Comparison of ENCODE assay signal across 8 cellular contexts in the genomic region with DNA sequence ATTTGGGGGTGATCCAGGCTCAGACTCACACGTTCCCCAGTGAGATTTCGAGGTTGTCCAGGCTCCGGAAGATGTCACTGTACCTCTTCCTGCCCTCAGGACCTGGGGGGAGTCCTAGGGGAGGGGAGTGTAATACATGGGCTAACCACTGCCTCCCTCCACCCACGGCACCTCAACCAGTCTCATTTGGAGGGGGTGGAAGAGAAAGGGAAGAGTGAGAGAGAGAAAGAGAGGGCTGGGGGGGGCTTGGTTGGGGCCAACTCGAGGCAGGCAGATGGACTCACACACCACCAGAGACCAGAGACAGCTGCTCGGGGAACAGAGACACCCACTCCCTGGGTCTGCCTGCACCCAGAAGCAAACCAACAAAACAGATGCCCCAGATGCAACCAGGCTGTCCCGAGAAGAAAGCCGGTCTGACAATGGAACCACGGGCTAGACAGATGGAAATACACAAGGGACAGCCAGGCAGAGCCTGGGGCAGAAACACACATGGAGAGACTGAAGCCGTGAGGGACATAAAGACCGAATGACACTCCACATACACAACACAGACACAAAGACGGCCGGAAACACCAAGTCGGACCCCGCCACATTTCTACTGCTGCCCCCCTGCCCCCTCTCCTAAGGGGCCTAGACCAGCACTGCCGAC. TPM values are rescaled to one million over a fixed set of nuclear protein-coding genes. Genes with fewer than 3 reads are reported as not detected.
A peak's percentile ranks its signal among the peaks of the same experiment; 100 is the strongest.
DNase-seq lines count a peak whose midpoint lies in the region; ATAC-seq, FAIRE-seq and TF ChIP-seq lines count a peak whose summit lies in the region.

No MANE protein-coding gene starts in this region.

- peak; percentile 73 for DNase-seq in NCI-H2171 treated with DMSO at 0.1 percent for 48 hours (lab: John Stamatoyannopoulos, UW)
- DNase-seq in activated naive CD4-positive, alpha-beta T cell treated with anti-CD3 and anti-CD28 coated beads, Interleukin-2, amount 50 U/mL, for 72 hours (ENCODE audit: low spot score in 2 of 2) = peak in 1 of 2 donors; percentile 31
- no peak for DNase-seq in keratinocyte (ENCODE audit: low read depth, low spot score)
- DNase-seq in stimulated activated CD4-positive, alpha-beta T cell treated with anti-CD3 and anti-CD28 coated beads, Interleukin-4, amount 100 ng/mL, for 4 hours = peak; percentile 35 to 60
- DNase-seq in kidney tubule cell (ENCODE audit: low spot score) = no peak

- no peaks in the 10 kb centered on the region for H3K27me3 ChIP-seq in BLaER1 treated with 17β-estradiol and CSF1 and Interleukin-3, amounts not matched to agents 10 nM and 100 nM
- H3K27me3 ChIP-seq in keratinocyte (ENCODE audit: control insufficient read depth, extremely low read depth, insufficient read depth, low read length) = no peaks in the 10 kb centered on the region

- peaks cover 71 to 84% (median 77%) of the 10 kb centered on the region in 11 experiments for H3K36me3 ChIP-seq in BLaER1 treated with 17β-estradiol and CSF1 and Interleukin-3, amounts not matched to agents 10 nM and 100 nM
- H3K36me3 ChIP-seq in keratinocyte (ENCODE audit: control insufficient read depth in 2 of 2, extremely low read depth in 1 of 2, insufficient read depth in 2 of 2, low read length in 2 of 2) = peaks cover 6 to 26% of the 10 kb centered on the region in 2 experiments

- no peaks in the 10 kb centered on the region for H3K9me3 Mint-ChIP-seq in activated naive CD4-positive, alpha-beta T cell treated with anti-CD3 and anti-CD28 coated beads, Interleukin-2, amount 50 U/mL, for 72 hours

- H3K36me3 Mint-ChIP-seq in activated naive CD4-positive, alpha-beta T cell treated with anti-CD3 and anti-CD28 coated beads, Interleukin-2, amount 50 U/mL, for 72 hours = peaks cover 15 to 20% of the 10 kb centered on the region in 2 donors

- H3K4me3 ChIP-seq in BLaER1 treated with 17β-estradiol and CSF1 and Interleukin-3, amounts not matched to agents 10 nM and 100 nM = peak overlapping the region; percentile 76 to 97 (median 92)
- H3K4me3 ChIP-seq in keratinocyte (ENCODE audit: control insufficient read depth in 2 of 3, extremely low read depth in 1 of 3, insufficient read depth in 2 of 3, low read depth in 1 of 3, low read length in 3 of 3) = peak overlapping the region; percentile 77 to 96 (median 82)

- H4K20me1 ChIP-seq in BLaER1 treated with 17β-estradiol and CSF1 and Interleukin-3, amounts not matched to agents 10 nM and 100 nM = peaks cover 0 to 78% (median 19%) of the 10 kb centered on the region in 11 experiments; a peak in 14 of 22 replicates
- no peaks in the 10 kb centered on the region for H4K20me1 ChIP-seq in keratinocyte (ENCODE audit: control insufficient read depth, extremely low read depth, insufficient read depth, low read length)

- H3K9me1 ChIP-seq in keratinocyte (ENCODE audit: control insufficient read depth, extremely low read depth, insufficient read depth, low read length) = no peaks in the 10 kb centered on the region

- peak; percentile 57 for FAIRE-seq in keratinocyte (lab: Jason Lieb, UNC)

- H3K9ac ChIP-seq in BLaER1 treated with 17β-estradiol and CSF1 and Interleukin-3, amounts not matched to agents 10 nM and 100 nM = peak overlapping the region; percentile 92 to 99 (median 96)
- H3K9ac ChIP-seq in keratinocyte (ENCODE audit: control insufficient read depth, extremely low read depth, insufficient read depth, low read length) = peak overlapping the region; percentile 73

- ATAC-seq in GM19467 (IDR thresholded peaks at IDR 0.05; ENCODE audit: unreplicated experiment) = peak; percentile 24
- ATAC-seq in activated naive CD4-positive, alpha-beta T cell treated with anti-CD3 and anti-CD28 coated beads, Interleukin-2, amount 50 U/mL, for 72 hours = peak; percentile 34 to 76
- no peak for ATAC-seq in HG03442 (IDR thresholded peaks at IDR 0.05; ENCODE audit: unreplicated experiment)

- peak overlapping the region; percentile 91 to 97 for H3K27ac Mint-ChIP-seq in activated naive CD4-positive, alpha-beta T cell treated with anti-CD3 and anti-CD28 coated beads, Interleukin-2, amount 50 U/mL, for 72 hours

- no peaks in the 10 kb centered on the region for H3K9me3 ChIP-seq in BLaER1 treated with 17β-estradiol and CSF1 and Interleukin-3, amounts not matched to agents 10 nM and 100 nM (replicated peaks in 1 of 11)
- no peaks in the 10 kb centered on the region for H3K9me3 ChIP-seq in keratinocyte (ENCODE audit: control insufficient read depth, low read depth, low read length)

- peaks cover 13 to 34% (median 25%) of the 10 kb centered on the region in 10 experiments for H3K4me1 ChIP-seq in BLaER1 treated with 17β-estradiol and CSF1 and Interleukin-3, amounts not matched to agents 10 nM and 100 nM
- peaks cover 8% of the 10 kb centered on the region for H3K4me1 ChIP-seq in keratinocyte (ENCODE audit: control insufficient read depth, extremely low read depth, insufficient read depth, low read length)

- no peak for TF ChIP-seq CTCF in keratinocyte (optimal IDR thresholded peaks at IDR 0.05 in 1 of 3, IDR thresholded peaks at IDR 0.05 in 1 of 3, conservative IDR thresholded peaks at IDR 0.05 in 1 of 3; ENCODE audit: extremely low read depth in 1 of 3, insufficient read depth in 2 of 3, low read length in 3 of 3)

- H2AFZ ChIP-seq in keratinocyte (ENCODE audit: control insufficient read depth, low read length) = peak overlapping the region; percentile 37

- peak overlapping the region; percentile 94 to 99 (median 97) for H3K27ac ChIP-seq in BLaER1 treated with 17β-estradiol and CSF1 and Interleukin-3, amounts not matched to agents 10 nM and 100 nM
- H3K27ac ChIP-seq in keratinocyte (ENCODE audit: control insufficient read depth, insufficient read depth, low read length) = peak overlapping the region; percentile 17

- peak overlapping the region; percentile 89 to 98 (median 95) for H3K4me2 ChIP-seq in BLaER1 treated with 17β-estradiol and CSF1 and Interleukin-3, amounts not matched to agents 10 nM and 100 nM
- H3K4me2 ChIP-seq in keratinocyte (ENCODE audit: control insufficient read depth, extremely low read depth, insufficient read depth, low read depth, low read length) = peak overlapping the region; percentile 95

- dilution Hi-C loops in keratinocyte (cut with MboI; ENCODE audit: extremely low pct_ligation_motif_present, low sequenced_read_pairs) = no loop called here

- peaks cover 3% of the 10 kb centered on the region for H3K79me2 ChIP-seq in keratinocyte (ENCODE audit: control insufficient read depth, insufficient read depth, low read length)

RNA-seq across cellular contexts. Expression of a gene that starts 0.8 kb away (rescaled TPM):
- 100 to 1,000 TPM in 1 of 2 donors, 10 to 100 TPM in 1; 69.7 to 106 TPM for total RNA-seq in activated naive CD4-positive, alpha-beta T cell treated with anti-CD3 and anti-CD28 coated beads, Interleukin-2, amount 50 U/mL, for 72 hours
- polyA plus RNA-seq in keratinocyte = 5.0 to 7.1 TPM (median 5.5 TPM) in 3 replicates
- polyA plus RNA-seq in keratinocyte (2011; ENCODE audit: low read depth) = 7.0 TPM
- polyA plus RNA-seq in keratinocyte (2011; cell fraction: cytosol; rRNA removed) = 3.6 and 8.9 TPM in 2 replicates
- polyA plus RNA-seq in keratinocyte (2011; cell fraction: nucleus; rRNA removed) = 16.0 and 20.7 TPM in 2 replicates
- polyA plus RNA-seq in keratinocyte (2012; ENCODE audit: low replicate concordance) = 5.8 and 12.3 TPM in 2 replicates
- 5.9 to 19.0 TPM (median 8.1 TPM) in 3 replicates for polyA minus RNA-seq in keratinocyte
- 8.4 TPM for polyA minus RNA-seq in keratinocyte (2011; cell fraction: cytosol; rRNA and poly(A)+ RNA removed)
- polyA minus RNA-seq in keratinocyte (2011; cell fraction: nucleus; rRNA and poly(A)+ RNA removed) = 9.7 and 11.9 TPM in 2 replicates

RNA-seq across cellular contexts. Expression of a gene that starts 14.6 kb away (rescaled TPM):
- 100 to 1,000 TPM in 1 of 2 donors, 10 to 100 TPM in 1; 35.4 to 122 TPM for total RNA-seq in activated naive CD4-positive, alpha-beta T cell treated with anti-CD3 and anti-CD28 coated beads, Interleukin-2, amount 50 U/mL, for 72 hours
- 7.3 to 12.4 TPM (median 10.4 TPM) in 3 replicates for polyA plus RNA-seq in keratinocyte
- polyA plus RNA-seq in keratinocyte (2011; ENCODE audit: low read depth) = 3.8 TPM
- polyA plus RNA-seq in keratinocyte (2011; cell fraction: cytosol; rRNA removed) = 5.1 and 8.6 TPM in 2 replicates
- 27.3 and 38.4 TPM in 2 replicates for polyA plus RNA-seq in keratinocyte (2011; cell fraction: nucleus; rRNA removed)
- 11.7 and 16.1 TPM in 2 replicates for polyA plus RNA-seq in keratinocyte (2012; ENCODE audit: low replicate concordance)
- polyA minus RNA-seq in keratinocyte = 7.6 to 17.5 TPM (median 8.4 TPM) in 3 replicates
- polyA minus RNA-seq in keratinocyte (2011; cell fraction: cytosol; rRNA and poly(A)+ RNA removed) = 5.6 TPM
- polyA minus RNA-seq in keratinocyte (2011; cell fraction: nucleus; rRNA and poly(A)+ RNA removed) = 10.0 and 12.0 TPM in 2 replicates

RNA-seq across cellular contexts. Expression of a gene that starts 20.8 kb away (rescaled TPM):
- total RNA-seq in activated naive CD4-positive, alpha-beta T cell treated with anti-CD3 and anti-CD28 coated beads, Interleukin-2, amount 50 U/mL, for 72 hours = 10 to 100 TPM; 35.6 to 83.0 TPM
- polyA plus RNA-seq in keratinocyte = 9.8 to 20.5 TPM (median 17.7 TPM) in 3 replicates
- polyA plus RNA-seq in keratinocyte (2011; ENCODE audit: low read depth) = 12.0 TPM
- 8.6 and 16.9 TPM in 2 replicates for polyA plus RNA-seq in keratinocyte (2011; cell fraction: cytosol; rRNA removed)
- 85.1 and 101 TPM in 2 replicates for polyA plus RNA-seq in keratinocyte (2011; cell fraction: nucleus; rRNA removed)
- 22.4 and 33.0 TPM in 2 replicates for polyA plus RNA-seq in keratinocyte (2012; ENCODE audit: low replicate concordance)
- polyA minus RNA-seq in keratinocyte = 52.5 to 150 TPM (median 59.8 TPM) in 3 replicates
- polyA minus RNA-seq in keratinocyte (2011; cell fraction: cytosol; rRNA and poly(A)+ RNA removed) = 42.2 TPM
- polyA minus RNA-seq in keratinocyte (2011; cell fraction: nucleus; rRNA and poly(A)+ RNA removed) = 75.9 and 98.4 TPM in 2 replicates

RNA-seq across cellular contexts. Expression of a gene that starts 24.1 kb away (rescaled TPM):
- 10 to 100 TPM; 27.6 to 37.3 TPM for total RNA-seq in activated naive CD4-positive, alpha-beta T cell treated with anti-CD3 and anti-CD28 coated beads, Interleukin-2, amount 50 U/mL, for 72 hours
- 1.7 to 2.2 TPM (median 2.1 TPM) in 3 replicates for polyA plus RNA-seq in keratinocyte
- 1.4 TPM for polyA plus RNA-seq in keratinocyte (2011; ENCODE audit: low read depth)
- 0.88 and 1.4 TPM in 2 replicates for polyA plus RNA-seq in keratinocyte (2011; cell fraction: cytosol; rRNA removed)
- polyA plus RNA-seq in keratinocyte (2011; cell fraction: nucleus; rRNA removed) = 6.6 and 10.1 TPM in 2 replicates
- 1.3 and 2.1 TPM in 2 replicates for polyA plus RNA-seq in keratinocyte (2012; ENCODE audit: low replicate concordance)
- 0.85 to 5.1 TPM (median 2.7 TPM) in 3 replicates for polyA minus RNA-seq in keratinocyte
- not detected for polyA minus RNA-seq in keratinocyte (2011; cell fraction: cytosol; rRNA and poly(A)+ RNA removed)
- polyA minus RNA-seq in keratinocyte (2011; cell fraction: nucleus; rRNA and poly(A)+ RNA removed) = 2.6 TPM in 2 replicates

RNA-seq across cellular contexts. Expression of a gene that starts 26.0 kb away (rescaled TPM):
- 10 to 100 TPM; 66.9 to 79.6 TPM for total RNA-seq in activated naive CD4-positive, alpha-beta T cell treated with anti-CD3 and anti-CD28 coated beads, Interleukin-2, amount 50 U/mL, for 72 hours
- polyA plus RNA-seq in keratinocyte = 6.0 to 9.8 TPM (median 8.1 TPM) in 3 replicates
- 5.9 TPM for polyA plus RNA-seq in keratinocyte (2011; ENCODE audit: low read depth)
- polyA plus RNA-seq in keratinocyte (2011; cell fraction: cytosol; rRNA removed) = 4.6 and 8.5 TPM in 2 replicates
- polyA plus RNA-seq in keratinocyte (2011; cell fraction: nucleus; rRNA removed) = 8.5 and 10.6 TPM in 2 replicates
- 5.6 and 6.4 TPM in 2 replicates for polyA plus RNA-seq in keratinocyte (2012; ENCODE audit: low replicate concordance)
- polyA minus RNA-seq in keratinocyte = 6.0 to 21.2 TPM (median 6.9 TPM) in 3 replicates
- 5.6 TPM for polyA minus RNA-seq in keratinocyte (2011; cell fraction: cytosol; rRNA and poly(A)+ RNA removed)
- polyA minus RNA-seq in keratinocyte (2011; cell fraction: nucleus; rRNA and poly(A)+ RNA removed) = 5.2 and 7.3 TPM in 2 replicates

Comparison
In these comparisons a context has a peak if more than half of its experiments do, and no peak if none do; other contexts are left out.
1. DNase-seq: peak in NCI-H2171 treated with DMSO at 0.1 percent for 48 hours (single experiment) and stimulated activated CD4-positive, alpha-beta T cell treated with anti-CD3 and anti-CD28 coated beads, Interleukin-4, amount 100 ng/mL, for 4 hours (2 of 2); none in keratinocyte (single experiment) and kidney tubule cell (single experiment).